ENCODE assay signal across 14 cellular contexts in genomic region chr11:10539339-10539738, GRCh38. TPM values are rescaled to one million over a fixed set of nuclear protein-coding genes. Genes with fewer than 3 reads are reported as not detected.
DNase-seq lines count a peak whose midpoint lies in the region; ATAC-seq, FAIRE-seq and TF ChIP-seq lines count a peak whose summit lies in the region.
"Had no signal": no experiment of that assay in that cellular context is flagged by ENCODE, and none has a peak within 500 bp of the region (broad histone marks: within the 10 kb centered on the region; RNA-seq: fewer than 3 reads in every experiment).

No MANE protein-coding gene starts in this region.

- TF ChIP-seq POLR2A in gastrocnemius medialis (IDR thresholded peaks at IDR 0.05): no peak

- H3K36me3 ChIP-seq in endodermal cell (ENCODE audit: control insufficient read depth, insufficient read depth, low read length) (no peaks in the 10 kb centered on the region), gastrocnemius medialis (no peaks in the 10 kb centered on the region)
- H3K36me3 ChIP-seq: esophagus muscularis mucosa had no signal

- H3K4me1 ChIP-seq in endodermal cell (ENCODE audit: control insufficient read depth, insufficient read depth, low read length): no peaks in the 10 kb centered on the region
- peaks cover 8 to 13% of the 10 kb centered on the region in 2 donors for H3K4me1 ChIP-seq in gastrocnemius medialis

- no peak for DNase-seq in activated CD4-positive, alpha-beta T cell treated with anti-CD3 and anti-CD28 coated beads for 36 hours
- no peak for DNase-seq in activated CD4-positive, alpha-beta T cell treated with anti-CD3 and anti-CD28 coated beads, Interleukin-2, amount 50 U/mL, for 1 hour
- DNase-seq in RKO (ENCODE audit: low spot score): peak; percentile 10
- DNase-seq in endodermal cell: no peak
- DNase-seq in gastrocnemius medialis: no peak
- no peak for DNase-seq in effector CD8-positive, alpha-beta T cell (lab: John Stamatoyannopoulos, UW)
- DNase-seq in HTR-8/SVneo (ENCODE audit: insufficient read length, low spot score): no peak
- DNase-seq in NCI-H510A (lab: John Stamatoyannopoulos, UW): no peak
- DNase-seq: NCI-H524 treated with DMSO at 0.1 percent for 48 hours, SIG-M5 had no signal

- no peak for FAIRE-seq in HTR-8/SVneo (lab: Jason Lieb, UNC)
- FAIRE-seq: bronchial epithelial cell had no signal

- CTCF ChIA-PET in activated CD4-positive, alpha-beta T cell treated with anti-CD3 and anti-CD28 coated beads for 36 hours (lab: Charles Lee): interaction anchor here (0.6 to 3.3 kb wide), 6 partner anchors 8 to 153 kb away, joined by 3 to 29 read pairs (median 10); no protein-coding TSS in a partner anchor

- no peaks in the 10 kb centered on the region for H3K9me3 Mint-ChIP-seq in activated CD4-positive, alpha-beta T cell treated with anti-CD3 and anti-CD28 coated beads for 36 hours (ENCODE audit: low read depth)
- peaks cover 4% of the 10 kb centered on the region for H3K9me3 Mint-ChIP-seq in endodermal cell

- H3K4me3 ChIP-seq in endodermal cell (ENCODE audit: low read length) (no peak overlapping the region), gastrocnemius medialis (no peak overlapping the region)

- TF ChIP-seq CTCF in endodermal cell (conservative IDR thresholded peaks at IDR 0.05): no peak
- TF ChIP-seq CTCF in gastrocnemius medialis (IDR thresholded peaks at IDR 0.05 in 4 of 5, conservative IDR thresholded peaks at IDR 0.05 in 1 of 5): no peak

- no peak for ATAC-seq in activated CD4-positive, alpha-beta T cell treated with anti-CD3 and anti-CD28 coated beads for 36 hours
- ATAC-seq in gastrocnemius medialis: no peak

- no peaks in the 10 kb centered on the region for H3K36me3 Mint-ChIP-seq in activated CD4-positive, alpha-beta T cell treated with anti-CD3 and anti-CD28 coated beads for 36 hours (ENCODE audit: low read depth)
- no peaks in the 10 kb centered on the region for H3K36me3 Mint-ChIP-seq in endodermal cell (ENCODE audit: low read depth)

- H3K27me3 Mint-ChIP-seq in activated CD4-positive, alpha-beta T cell treated with anti-CD3 and anti-CD28 coated beads for 36 hours: no peaks in the 10 kb centered on the region
- peaks cover 2% of the 10 kb centered on the region for H3K27me3 Mint-ChIP-seq in endodermal cell (ENCODE audit: insufficient read depth)

- H3K4me1 Mint-ChIP-seq in activated CD4-positive, alpha-beta T cell treated with anti-CD3 and anti-CD28 coated beads for 36 hours: peaks cover 21% of the 10 kb centered on the region
- no peaks in the 10 kb centered on the region for H3K4me1 Mint-ChIP-seq in endodermal cell

- in situ Hi-C loops in gastrocnemius medialis (cut with MboI; ENCODE audit: low sequenced_read_pairs in 4 of 4): loop anchor here in 2 of 4 donors (25.0 kb wide), 2 partner anchors 123 to 198 kb away; no protein-coding TSS in a partner anchor

- POLR2A ChIA-PET in activated CD4-positive, alpha-beta T cell treated with anti-CD3 and anti-CD28 coated beads for 36 hours (lab: Charles Lee): no interaction called here

- intact Hi-C loops in activated CD4-positive, alpha-beta T cell treated with anti-CD3 and anti-CD28 coated beads for 36 hours (cut with DNase I, micrococcal nuclease): loop anchor here in 1 of 2 experiments (5.0 kb wide), 1 partner anchor 1083 kb away; the partner anchor contains the start of gene GALNT18
- intact Hi-C loops in gastrocnemius medialis (cut with DNase I; ENCODE audit: low total_unique reads): loop anchor here (5.0 kb wide), 1 partner anchor 47 kb away; no protein-coding TSS in a partner anchor

- no peak overlapping the region for H3K9ac ChIP-seq in endodermal cell (ENCODE audit: extremely low read depth, low read length, poor library complexity, severe bottlenecking)

- H3K27me3 ChIP-seq in endodermal cell (ENCODE audit: control insufficient read depth, insufficient read depth, low read length, poor library complexity, severe bottlenecking) (no peaks in the 10 kb centered on the region), gastrocnemius medialis (no peaks in the 10 kb centered on the region)
- H3K27me3 ChIP-seq: esophagus muscularis mucosa had no signal

- H3K27ac Mint-ChIP-seq in activated CD4-positive, alpha-beta T cell treated with anti-CD3 and anti-CD28 coated beads for 36 hours: no peak overlapping the region
- H3K27ac Mint-ChIP-seq in endodermal cell: no peak overlapping the region

- H3K4me3 Mint-ChIP-seq in activated CD4-positive, alpha-beta T cell treated with anti-CD3 and anti-CD28 coated beads for 36 hours: peak overlapping the region; percentile 88
- peak overlapping the region; percentile 83 for H3K4me3 Mint-ChIP-seq in endodermal cell

- H3K9me3 ChIP-seq in endodermal cell (ENCODE audit: control insufficient read depth, low read length) (peaks cover 4% of the 10 kb centered on the region), gastrocnemius medialis (no peaks in the 10 kb centered on the region)
- H3K9me3 ChIP-seq: esophagus muscularis mucosa had no signal

- H3K27ac ChIP-seq in endodermal cell (ENCODE audit: low read depth, low read length): no peak overlapping the region
- peak overlapping the region in 3 of 4 donors; percentile 94 to 97 (median 95) for H3K27ac ChIP-seq in gastrocnemius medialis

RNA-seq across cellular contexts. Expression of gene RNF141, which starts 1.6 kb away (rescaled TPM):
- total RNA-seq in activated CD4-positive, alpha-beta T cell treated with anti-CD3 and anti-CD28 coated beads for 36 hours: 10 to 100 TPM; 12.5 to 17.8 TPM
- 10 to 100 TPM; 34.7 to 42.2 TPM for total RNA-seq in endodermal cell
- 32.0 TPM for polyA plus RNA-seq in endodermal cell (2013, experiment 1 of 2)
- 31.3 TPM for polyA plus RNA-seq in endodermal cell (2013, experiment 2 of 2)
- total RNA-seq in gastrocnemius medialis: 10 to 100 TPM; 16.8 to 38.2 (median 19.0) TPM

RNA-seq across cellular contexts. Expression of gene LYVE1, which starts 29.1 kb away (rescaled TPM):
- not detected for total RNA-seq in activated CD4-positive, alpha-beta T cell treated with anti-CD3 and anti-CD28 coated beads for 36 hours
- total RNA-seq in endodermal cell (not detected), gastrocnemius medialis (10 to 100 TPM; 12.1 to 30.2 (median 19.2) TPM)
- not detected for polyA plus RNA-seq in endodermal cell (2013, experiment 1 of 2)
- polyA plus RNA-seq in endodermal cell (2013, experiment 2 of 2): not detected
- total RNA-seq: activated CD8-positive, alpha-beta memory T cell treated with anti-CD3 and anti-CD28 coated beads for 36 hours; bronchial epithelial cell; G401 had no signal

Comparison
In these comparisons a context has a peak if more than half of its experiments do, and no peak if none do; other contexts are left out.
1. RNA of gene LYVE1, which starts 29.1 kb away (total RNA-seq): 12.1 to 30.2 TPM in gastrocnemius medialis; not detected in activated CD4-positive, alpha-beta T cell treated with anti-CD3 and anti-CD28 coated beads for 36 hours and not detected in endodermal cell; every median in the first group is over 10 times any median in the second.